16 cellular contexts compared by ENCODE assay signal in genomic region chr1:28010979-28011378, GRCh38.
"Had no signal": no experiment of that assay in that cellular context is flagged by ENCODE, and none has a peak within 500 bp of the region (broad histone marks: within the 10 kb centered on the region; RNA-seq: fewer than 3 reads in every experiment).

No MANE protein-coding gene starts in this region.

- H3K27ac ChIP-seq: colonic mucosa, esophagus squamous epithelium, left ventricle myocardium inferior, VCaP had no signal

- H3K27me3 ChIP-seq: colonic mucosa, esophagus squamous epithelium had no signal

- H3K4me1 ChIP-seq: colonic mucosa, esophagus squamous epithelium, left ventricle myocardium inferior had no signal

- DNase-seq: activated CD4-positive, alpha-beta T cell treated with anti-CD3 and anti-CD28 coated beads for 1 hour; activated CD4-positive, alpha-beta T cell treated with anti-CD3 and anti-CD28 coated beads, Interleukin-2, amount 50 U/mL, for 4 hours; activated naive CD4-positive, alpha-beta T cell treated with anti-CD3 and anti-CD28 coated beads, Interleukin-2, amount 10 ng/mL, durations not matched to agents 7 days and 5 days; caudate nucleus; colonic mucosa; effector CD4-positive, alpha-beta T cell; esophagus squamous epithelium; kidney; left ventricle myocardium inferior; mesendoderm; nucleus accumbens; posterior cingulate gyrus; retina; stimulated activated CD4-positive, alpha-beta T cell treated with anti-CD3 and anti-CD28 coated beads, Interleukin-2, amount 100 ng/mL, for 48 hours; T-cell had no signal

- H3K36me3 ChIP-seq: colonic mucosa had no signal

- H3K9me3 ChIP-seq: colonic mucosa, esophagus squamous epithelium, left ventricle myocardium inferior had no signal

- H3K4me3 ChIP-seq: colonic mucosa, esophagus squamous epithelium, left ventricle myocardium inferior had no signal
